ENCODE assay signal across 10 cellular contexts in the genomic region with DNA sequence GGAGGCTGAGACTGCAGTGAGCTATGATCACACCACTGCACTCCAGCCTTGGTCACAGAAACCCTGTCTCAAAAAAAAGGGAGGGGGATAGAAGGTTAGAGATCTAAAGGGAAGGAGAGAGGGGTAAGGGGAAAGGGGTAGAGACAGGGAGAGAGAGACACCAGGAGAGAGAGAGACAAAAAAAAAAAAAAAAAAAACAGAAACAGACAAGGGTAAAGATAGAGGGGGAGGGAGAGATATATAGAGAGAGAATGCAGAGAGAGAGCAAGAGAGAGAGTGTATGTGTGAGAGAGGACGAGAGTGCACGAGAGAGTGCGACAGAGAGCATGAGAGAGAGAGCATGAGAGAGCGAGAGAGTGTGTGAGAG. TPM values are rescaled to one million over a fixed set of nuclear protein-coding genes. Genes with fewer than 3 reads are reported as not detected.
DNase-seq lines count a peak whose midpoint lies in the region; ATAC-seq and TF ChIP-seq lines count a peak whose summit lies in the region.
"Had no signal": no experiment of that assay in that cellular context is flagged by ENCODE, and none has a peak within 500 bp of the region (broad histone marks: within the 10 kb centered on the region; RNA-seq: fewer than 3 reads in every experiment).

No MANE protein-coding gene starts in this region.

- intact Hi-C loops in IMR-90 (cut with micrococcal nuclease), result no loop called here

- H3K14ac ChIP-seq in IMR-90 (replicated peaks; ENCODE audit: low read depth, low read length), result no peak overlapping the region

- no peaks in the 10 kb centered on the region for H3K79me1 ChIP-seq in IMR-90 (ENCODE audit: low read depth in 1 of 2, low read length in 2 of 2)

- H3K18ac ChIP-seq in IMR-90 (ENCODE audit: low read depth, low read length), result no peak overlapping the region

- TF ChIP-seq EP300 in neural cell (conservative IDR thresholded peaks at IDR 0.05; ENCODE audit: poor library complexity, severe bottlenecking), result no peak

- H3K9me3 ChIP-seq in DND-41 (ENCODE audit: insufficient read depth, low read length, severe bottlenecking), result no peaks in the 10 kb centered on the region
- no peaks in the 10 kb centered on the region for H3K9me3 ChIP-seq in IMR-90 (ENCODE audit: control insufficient read depth, insufficient read depth, low read length)
- no peaks in the 10 kb centered on the region for H3K9me3 ChIP-seq in neural cell (ENCODE audit: low read length)
- H3K9me3 ChIP-seq in MM.1S (replicated peaks; ENCODE audit: insufficient read depth, low read length), result no peaks in the 10 kb centered on the region
- H3K9me3 ChIP-seq: colonic mucosa, SJSA1 had no signal

- peaks cover 10% of the 10 kb centered on the region for H3K36me3 Mint-ChIP-seq in central memory CD8-positive, alpha-beta T cell (ENCODE audit: insufficient read depth)

- no peak overlapping the region for H2AFZ ChIP-seq in DND-41 (ENCODE audit: low read depth, low read length)
- no peak overlapping the region for H2AFZ ChIP-seq in IMR-90 (replicated peaks; ENCODE audit: low read length, poor library complexity)
- no peak overlapping the region for H2AFZ ChIP-seq in neural cell (ENCODE audit: low read depth, low read length)
- no peak overlapping the region for H2AFZ ChIP-seq in MM.1S (ENCODE audit: low read length)

- H3F3A ChIP-seq in neural cell (ENCODE audit: insufficient read depth, low read length, poor library complexity, severe bottlenecking) (no peaks in the 10 kb centered on the region), MM.1S (ENCODE audit: insufficient read depth, low read length) (peaks cover 10% of the 10 kb centered on the region; the same call in 1 of the 2 replicates)

- H3K4me2 ChIP-seq in DND-41 (ENCODE audit: insufficient read depth, low read length) (no peak overlapping the region), IMR-90 (ENCODE audit: low read depth, low read length) (peak overlapping the region; percentile 45), neural cell (ENCODE audit: low read length) (peak overlapping the region; percentile 13), MM.1S (ENCODE audit: low read depth, low read length) (no peak overlapping the region)

- no peak for TF ChIP-seq POLR2A in IMR-90 (IDR thresholded peaks at IDR 0.05; ENCODE audit: low read depth, low read length)

- H4K91ac ChIP-seq in IMR-90 (ENCODE audit: insufficient read depth, low read depth, low read length), result no peak overlapping the region

- H3K27ac ChIP-seq in DND-41 (ENCODE audit: low read length) (peak overlapping the region; percentile 9; the same call in 1 of the 2 replicates), IMR-90 (ENCODE audit: insufficient read depth, low read length) (no peak overlapping the region), neural cell (ENCODE audit: low read length) (no peak overlapping the region), MM.1S (ENCODE audit: low read length) (no peak overlapping the region)
- H3K27ac ChIP-seq: colonic mucosa, SJSA1 had no signal

- H4K5ac ChIP-seq in IMR-90 (ENCODE audit: low read depth, low read length), result no peak overlapping the region

- H4K20me1 ChIP-seq in DND-41 (ENCODE audit: insufficient read depth, low read length), result no peaks in the 10 kb centered on the region
- no peaks in the 10 kb centered on the region for H4K20me1 ChIP-seq in IMR-90 (ENCODE audit: insufficient read depth, low read length)
- no peaks in the 10 kb centered on the region for H4K20me1 ChIP-seq in neural cell (ENCODE audit: insufficient read depth)
- H4K20me1 ChIP-seq in MM.1S (ENCODE audit: insufficient read depth, low read length), result no peaks in the 10 kb centered on the region

- dilution Hi-C loops in IMR-90 (cut with HindIII; ENCODE audit: low sequenced_read_pairs, unreplicated experiment), result no loop called here

- H3K4ac ChIP-seq in IMR-90 (ENCODE audit: low read depth, low read length), result no peak overlapping the region

- no peak overlapping the region for H2BK20ac ChIP-seq in IMR-90 (ENCODE audit: low read depth, low read length)

- no peak for TF ChIP-seq RAD21 in IMR-90 (IDR thresholded peaks at IDR 0.05; ENCODE audit: low read length)
- no peak for TF ChIP-seq RAD21 in neural cell (conservative IDR thresholded peaks at IDR 0.05)

- H3K9me2 ChIP-seq in neural cell (ENCODE audit: insufficient read depth, low read length), result no peaks in the 10 kb centered on the region
- H3K9me2 ChIP-seq in MM.1S (replicated peaks; ENCODE audit: insufficient read depth, low read length), result no peaks in the 10 kb centered on the region

- TF ChIP-seq CTCF in DND-41 (IDR thresholded peaks at IDR 0.05; ENCODE audit: borderline replicate concordance, extremely low read depth, low read length, poor library complexity, severe bottlenecking), result no peak
- TF ChIP-seq CTCF in IMR-90 (conservative IDR thresholded peaks at IDR 0.05; ENCODE audit: low read depth, low read length), result no peak
- TF ChIP-seq CTCF in neural cell (IDR thresholded peaks at IDR 0.05; ENCODE audit: poor library complexity, severe bottlenecking), result no peak
- no peak for TF ChIP-seq CTCF in MM.1S (IDR thresholded peaks at IDR 0.05; ENCODE audit: low read length)

- H3K9me1 ChIP-seq in IMR-90 (ENCODE audit: insufficient read depth, low read length), result no peaks in the 10 kb centered on the region

- H3K56ac ChIP-seq in IMR-90 (ENCODE audit: extremely low read depth, insufficient read depth, low read length), result no peak overlapping the region

- no TSS peak for BruUV-seq in IMR-90 (replicated peaks; lab: Mats Ljungman, UMichigan)

- no peak overlapping the region for H2BK5ac ChIP-seq in IMR-90 (ENCODE audit: low read depth, low read length, poor library complexity, severe bottlenecking)

- peak overlapping the region; percentile 63 for H3K4me3 Mint-ChIP-seq in central memory CD8-positive, alpha-beta T cell

- H3K9ac ChIP-seq in DND-41 (ENCODE audit: low read depth, low read length) (no peak overlapping the region), IMR-90 (ENCODE audit: low read depth, low read length) (no peak overlapping the region), neural cell (ENCODE audit: low read length) (no peak overlapping the region), MM.1S (ENCODE audit: low read length) (no peak overlapping the region)

- POLR2A ChIA-PET in IMR-90 (lab: Charles Lee; ENCODE audit: unreplicated experiment), result no interaction called here

- H3K27me3 ChIP-seq in DND-41 (ENCODE audit: insufficient read depth, low read length, poor library complexity), result peaks cover 5% of the 10 kb centered on the region
- peaks cover 23% of the 10 kb centered on the region for H3K27me3 ChIP-seq in IMR-90 (ENCODE audit: control insufficient read depth, insufficient read depth, low read length)
- peaks cover 65% of the 10 kb centered on the region for H3K27me3 ChIP-seq in neural cell (ENCODE audit: insufficient read depth, low read depth, low read length)
- H3K27me3 ChIP-seq in MM.1S (replicated peaks; ENCODE audit: insufficient read depth, low read length), result no peaks in the 10 kb centered on the region
- H3K27me3 ChIP-seq: SJSA1 had no signal

- H2BK120ac ChIP-seq in IMR-90 (ENCODE audit: low read depth, low read length), result no peak overlapping the region

- peaks cover 8% of the 10 kb centered on the region for H3K36me3 ChIP-seq in DND-41 (ENCODE audit: insufficient read depth, low read length)
- no peaks in the 10 kb centered on the region for H3K36me3 ChIP-seq in IMR-90 (ENCODE audit: control insufficient read depth, insufficient read depth, low read length)
- no peaks in the 10 kb centered on the region for H3K36me3 ChIP-seq in neural cell (ENCODE audit: insufficient read depth, low read length)
- no peaks in the 10 kb centered on the region for H3K36me3 ChIP-seq in MM.1S (replicated peaks; ENCODE audit: insufficient read depth, low read length)
- H3K36me3 ChIP-seq: colonic mucosa had no signal

- no peak overlapping the region for H2AK5ac ChIP-seq in IMR-90 (ENCODE audit: low read depth, low read length)

- no peaks in the 10 kb centered on the region for H3K9me3 Mint-ChIP-seq in central memory CD8-positive, alpha-beta T cell

- CTCF ChIA-PET in IMR-90 (lab: Yijun Ruan, JAX), result no interaction called here

- H4K8ac ChIP-seq in IMR-90 (ENCODE audit: low read depth in 2 of 2, low read length in 2 of 2), result no peak overlapping the region

- no peak overlapping the region for H2AK9ac ChIP-seq in IMR-90 (replicated peaks; ENCODE audit: low read depth, low read length, poor library complexity)

- 5% methylated on average over 4 of the region's 4 CpGs; no CpG with 5 or more reads in 1 of the 2 experiments for WGBS in IMR-90 (ENCODE audit: extremely low coverage in 2 of 2, insufficient read length in 1 of 2), 2 experiments

- H3K79me2 ChIP-seq in DND-41 (ENCODE audit: insufficient read depth, low read length), result peaks cover 11% of the 10 kb centered on the region
- H3K79me2 ChIP-seq in neural cell (replicated peaks; ENCODE audit: insufficient read depth, low read length), result no peaks in the 10 kb centered on the region
- peaks cover 11% of the 10 kb centered on the region for H3K79me2 ChIP-seq in MM.1S (ENCODE audit: low read length)

- no peak overlapping the region for H2BK15ac ChIP-seq in IMR-90 (ENCODE audit: low read depth, low read length)

- H3K27me3 Mint-ChIP-seq in central memory CD8-positive, alpha-beta T cell, result peaks cover 39% of the 10 kb centered on the region

- H3K27ac Mint-ChIP-seq in central memory CD8-positive, alpha-beta T cell (ENCODE audit: low read depth), result peak overlapping the region; percentile 16

- peaks cover 45% of the 10 kb centered on the region for H3K4me1 Mint-ChIP-seq in central memory CD8-positive, alpha-beta T cell

- no peak for ATAC-seq in DND-41 (ENCODE audit: insufficient read depth, low read depth)
- ATAC-seq in IMR-90 (ENCODE audit: low read depth), result peak; percentile 44; the same call in 1 of the 2 replicates
- no peak for ATAC-seq in central memory CD8-positive, alpha-beta T cell (replicated peaks; ENCODE audit: extremely low read depth, poor library complexity, severe bottlenecking)
- ATAC-seq in HG03457 (IDR thresholded peaks at IDR 0.05; ENCODE audit: unreplicated experiment), result no peak
- ATAC-seq in HG03521 (IDR thresholded peaks at IDR 0.05; ENCODE audit: unreplicated experiment), result no peak

- no peak overlapping the region for H3K23ac ChIP-seq in IMR-90 (ENCODE audit: low read depth, low read length)

- DNase-seq in DND-41 (no peak), IMR-90 (no peak), MM.1S (no peak)
- no peak for DNase-seq in central memory CD8-positive, alpha-beta T cell (ENCODE audit: low spot score in 2 of 2)
- DNase-seq: colonic mucosa, nucleus accumbens had no signal

- in situ Hi-C loops in IMR-90 (cut with MboI; ENCODE audit: low sequenced_read_pairs), result no loop called here

- H3K4me1 ChIP-seq in DND-41 (ENCODE audit: insufficient read depth, low read length) (peaks cover 43% of the 10 kb centered on the region), IMR-90 (ENCODE audit: control insufficient read depth, insufficient read depth, low read length) (no peaks in the 10 kb centered on the region), MM.1S (ENCODE audit: low read length) (peaks cover 13% of the 10 kb centered on the region)
- H3K4me1 ChIP-seq: colonic mucosa had no signal

- H3K4me3 ChIP-seq in DND-41 (ENCODE audit: low read depth in 1 of 2, low read length in 2 of 2) (no peak overlapping the region), IMR-90 (ENCODE audit: insufficient read depth, low read depth, low read length) (no peak overlapping the region), neural cell (ENCODE audit: low read length) (peak overlapping the region; percentile 64), MM.1S (ENCODE audit: low read length) (no peak overlapping the region)
- H3K4me3 ChIP-seq: colonic mucosa, SJSA1 had no signal

RNA-seq across cellular contexts. Expression of gene CD70, which starts 4.2 kb away (rescaled TPM):
- total RNA-seq in IMR-90 (2012; rRNA removed), result not detected in 2 replicates
- polyA plus RNA-seq in IMR-90 (2012; rRNA removed) (not detected in 2 replicates), neural cell (not detected in 2 replicates)
- polyA plus RNA-seq in IMR-90 (2012; cell fraction: cytosol; rRNA removed), result not detected in 2 replicates
- polyA plus RNA-seq in IMR-90 (2012; cell fraction: nucleus; rRNA removed; ENCODE audit: low replicate concordance), result not detected in 2 replicates
- polyA minus RNA-seq in neural cell, result not detected in 2 replicates

RNA-seq across cellular contexts. Expression of gene TNFSF9, which starts 55.9 kb away (rescaled TPM):
- total RNA-seq in IMR-90 (2012; rRNA removed), result not detected in 2 replicates
- 0.10 and 0.11 TPM in 2 replicates for polyA plus RNA-seq in IMR-90 (2012; rRNA removed)
- polyA plus RNA-seq in IMR-90 (2012; cell fraction: cytosol; rRNA removed), result 0.18 and 0.19 TPM in 2 replicates
- polyA plus RNA-seq in IMR-90 (2012; cell fraction: nucleus; rRNA removed; ENCODE audit: low replicate concordance), result 0.07 and 0.12 TPM in 2 replicates
- 0.86 and 1.3 TPM in 2 replicates for polyA plus RNA-seq in neural cell
- 1.9 and 2.3 TPM in 2 replicates for polyA minus RNA-seq in neural cell

Comparison
In these comparisons a context has a peak if more than half of its experiments do, and no peak if none do; other contexts are left out.
1. H3K4me2 ChIP-seq: peak in IMR-90 (single experiment) and neural cell (single experiment); none in DND-41 (single experiment) and MM.1S (single experiment).